In genomic region chr6:105212587-105212986, GRCh38 we compare ENCODE assay signal across 17 cellular contexts. TPM values are rescaled to one million over a fixed set of nuclear protein-coding genes. Genes with fewer than 3 reads are reported as not detected.
DNase-seq lines count a peak whose midpoint lies in the region; ATAC-seq, FAIRE-seq and TF ChIP-seq lines count a peak whose summit lies in the region.
"Had no signal": no experiment of that assay in that cellular context is flagged by ENCODE, and none has a peak within 500 bp of the region (broad histone marks: within the 10 kb centered on the region; RNA-seq: fewer than 3 reads in every experiment).

No MANE protein-coding gene starts in this region.

- H3K9me3 ChIP-seq in K562 (replicated peaks; ENCODE audit: control insufficient read depth, insufficient read depth, low read depth, low read length): no peaks in the 10 kb centered on the region
- H3K9me3 ChIP-seq: upper lobe of left lung had no signal

- no peak overlapping the region for H3K4me2 ChIP-seq in K562 (ENCODE audit: insufficient read depth, low read length)

- no peak for TF ChIP-seq CTCF in K562 (IDR thresholded peaks at IDR 0.05 in 2 of 3, conservative IDR thresholded peaks at IDR 0.05 in 1 of 3; ENCODE audit: insufficient read depth in 2 of 3, low read depth in 1 of 3, low read length in 3 of 3)

- POLR2A ChIA-PET in K562 (lab: Yijun Ruan, JAX): no interaction called here

- no TSS peak for BruUV-seq in K562 (replicated peaks; lab: Mats Ljungman, UMichigan)

- DNase-seq in K562 (ENCODE audit: extremely low read depth in 1 of 4, low spot score in 3 of 4) (no peak), HPDE6-E6E7 (ENCODE audit: extremely low spot score) (no peak), OCI-M1 (lab: John Stamatoyannopoulos, UW) (no peak)
- DNase-seq: amniotic stem cell; DND-41; glutamatergic neuron; mesendoderm; NCI-H1417 treated with DMSO at 0.1 percent for 48 hours; NCI-H510A; right cardiac atrium; stimulated activated CD8-positive, alpha-beta memory T cell treated with anti-CD3 and anti-CD28 coated beads, Interleukin-4, amount 100 ng/mL, for 48 hours; upper lobe of left lung had no signal

- TF ChIP-seq RAD21 in K562 (CRISPR knock-in tag; conservative IDR thresholded peaks at IDR 0.05 in 1 of 2, IDR thresholded peaks at IDR 0.05 in 1 of 2): no peak

- H3K79me2 ChIP-seq in K562 (ENCODE audit: control insufficient read depth, insufficient read depth, low read length): no peaks in the 10 kb centered on the region

- no peaks in the 10 kb centered on the region for H3K9me1 ChIP-seq in K562 (ENCODE audit: control insufficient read depth, insufficient read depth, low read length)

- H3K4me1 ChIP-seq in K562 (replicated peaks in 1 of 2; ENCODE audit: control insufficient read depth in 2 of 2, insufficient read depth in 2 of 2, low read length in 2 of 2): peaks cover 0 to 15% of the 10 kb centered on the region in 2 experiments; a peak in 3 of 5 replicates
- H3K4me1 ChIP-seq: upper lobe of left lung had no signal

- H3K27ac ChIP-seq in K562 (ENCODE audit: extremely low read depth, low read depth, low read length): no peak overlapping the region
- H3K27ac ChIP-seq: upper lobe of left lung had no signal

- CTCF ChIA-PET in K562 (lab: Yijun Ruan, JAX; ENCODE audit: low intra/inter-chr PET ratio): no interaction called here

- no peak overlapping the region for H3K9ac ChIP-seq in K562 (ENCODE audit: insufficient read depth in 1 of 2, low read depth in 2 of 2, low read length in 2 of 2)

- WGBS in K562 (ENCODE audit: insufficient coverage, low coverage, missing lambda C conversion rate): 0% methylated on average over 1 of the region's 1 CpG

- in situ Hi-C loops in K562 (cut with MboI): no loop called here

- FAIRE-seq in K562 (lab: Jason Lieb, UNC): no peak
- FAIRE-seq: islet of Langerhans had no signal

- intact Hi-C loops in K562 (cut with micrococcal nuclease): no loop called here

- H2AFZ ChIP-seq in K562 (ENCODE audit: low read depth, low read length): 0 out of 2 replicates have a peak overlapping the region, but pooled peaks have one; percentile 21

- H4K20me1 ChIP-seq in K562 (replicated peaks; ENCODE audit: control insufficient read depth, insufficient read depth, low read length): no peaks in the 10 kb centered on the region

- ATAC-seq in GM18511 (IDR thresholded peaks at IDR 0.05; ENCODE audit: unreplicated experiment) (peak; percentile 74), GM19467 (IDR thresholded peaks at IDR 0.05; ENCODE audit: unreplicated experiment) (peak; percentile 50), HG02973 (IDR thresholded peaks at IDR 0.05; ENCODE audit: unreplicated experiment) (peak; percentile 69), K562 (no peak), GM18505 (IDR thresholded peaks at IDR 0.05; ENCODE audit: unreplicated experiment) (no peak)
- ATAC-seq: right cardiac atrium had no signal

- H3K36me3 ChIP-seq in K562 (ENCODE audit: control insufficient read depth, insufficient read depth, low read length): no peaks in the 10 kb centered on the region
- H3K36me3 ChIP-seq: upper lobe of left lung had no signal

- H3K27me3 ChIP-seq in K562 (ENCODE audit: control insufficient read depth in 2 of 2, insufficient read depth in 2 of 2, low read length in 2 of 2): peaks cover 0 to 2% of the 10 kb centered on the region in 2 experiments; a peak in 2 of 5 replicates
- H3K27me3 ChIP-seq: upper lobe of left lung had no signal

- H3K4me3 ChIP-seq in K562: no peak overlapping the region
- H3K4me3 ChIP-seq: upper lobe of left lung had no signal

- no peak for TF ChIP-seq POLR2A in K562 (conservative IDR thresholded peaks at IDR 0.05)
- TF ChIP-seq POLR2A in GM18505 (IDR thresholded peaks at IDR 0.05; ENCODE audit: borderline replicate concordance, extremely low read depth, insufficient read depth, insufficient read length): no peak

- TF ChIP-seq EP300 in K562 (IDR thresholded peaks at IDR 0.05; ENCODE audit: low read length): no peak

TF ChIP-seq in K562, 482 proteins besides CTCF, POLR2A, EP300 and RAD21:
- TF ChIP-seq HOXB6 (CRISPR knock-in tag; IDR thresholded peaks at IDR 0.05; ENCODE audit: borderline replicate concordance) (no peak), MED1 (CRISPR knock-in tag; IDR thresholded peaks at IDR 0.05; ENCODE audit: borderline replicate concordance) (no peak), NCOR1 (IDR thresholded peaks at IDR 0.05) (no peak), ARID4B (CRISPR knock-in tag; IDR thresholded peaks at IDR 0.05) (no peak), ZNF696 (CRISPR knock-in tag; conservative IDR thresholded peaks at IDR 0.05) (no peak), SAFB2 (IDR thresholded peaks at IDR 0.05; ENCODE audit: borderline replicate concordance, low read depth, low read length, severe bottlenecking) (no peak), HMGN3 (IDR thresholded peaks at IDR 0.05; ENCODE audit: borderline replicate concordance, extremely low read depth, insufficient read length, low read depth, low read length) (no peak), FOXO4 (CRISPR knock-in tag; IDR thresholded peaks at IDR 0.05) (no peak), GATAD2B (IDR thresholded peaks at IDR 0.05; ENCODE audit: borderline replicate concordance) (no peak), ZNF134 (CRISPR knock-in tag; conservative IDR thresholded peaks at IDR 0.05) (no peak), SRSF7 (optimal IDR thresholded peaks at IDR 0.05; ENCODE audit: low read depth, low read length) (no peak), SNIP1 (IDR thresholded peaks at IDR 0.05; ENCODE audit: low read depth) (no peak), RBFOX2 (IDR thresholded peaks at IDR 0.05; ENCODE audit: low read depth, low read length) (no peak), COPS2 (conservative IDR thresholded peaks at IDR 0.05) (no peak), HNRNPH1 (optimal IDR thresholded peaks at IDR 0.05; ENCODE audit: low read depth, low read length) (no peak), NFE2L1 (tag; IDR thresholded peaks at IDR 0.05; ENCODE audit: borderline replicate concordance, low read depth) (no peak), TEAD1 (CRISPR knock-in tag; IDR thresholded peaks at IDR 0.05) (no peak)

RNA-seq across cellular contexts. Expression of gene POPDC3, which starts 32.8 kb away (rescaled TPM):
- 1.4 and 4.2 TPM in 2 replicates for total RNA-seq in K562 (2011; cell fraction: chromatin; rRNA removed; ENCODE audit: low replicate concordance)
- total RNA-seq in K562 (2011; cell fraction: nucleolus; rRNA removed): 1.7 and 2.3 TPM in 2 replicates
- total RNA-seq in K562 (2011; cell fraction: nucleoplasm; rRNA removed): 3.5 and 5.3 TPM in 2 replicates
- total RNA-seq in K562 (2014; rRNA removed) (5.0 and 6.4 TPM in 2 replicates), K562 (2014; rRNA removed; fragmentation: Illumina TruSeq; extraction: Trizol) (5.6 and 5.9 TPM in 2 replicates), K562 (2015; rRNA removed; fragmentation: Illumina TruSeq; extraction: Trizol) (4.6 and 5.3 TPM in 2 replicates), K562 (2021) (4.0 and 4.8 TPM in 2 replicates)
- polyA plus RNA-seq in K562 (2011; rRNA removed) (1.0 and 11.8 TPM in 2 replicates), K562 (2014; fragmentation: Illumina TruSeq; extraction: Trizol) (10.2 and 11.5 TPM in 2 replicates), K562 (2014; fragmentation: Nextera tagmentation; extraction: Ambion mirVana) (1 to 10 TPM; 4.0 to 5.4 TPM), K562 (2014; rRNA removed) (8.3 TPM in 2 replicates)
- 0.52 and 3.7 TPM in 2 replicates for polyA plus RNA-seq in K562 (2011; cell fraction: cytosol; rRNA removed)
- polyA plus RNA-seq in K562 (2011; cell fraction: nucleus; rRNA removed): 0.31 and 3.0 TPM in 2 replicates
- polyA plus RNA-seq in K562 (2012): 6.1 and 10.2 TPM in 2 replicates
- 0.24 and 4.8 TPM in 2 replicates for polyA minus RNA-seq in K562 (2011; rRNA and poly(A)+ RNA removed)
- 1.2 TPM in 1 of 2 replicates, not detected in the other for polyA minus RNA-seq in K562 (2011; cell fraction: cytosol; rRNA and poly(A)+ RNA removed)
- 0.94 TPM in 1 of 2 replicates, not detected in the other for polyA minus RNA-seq in K562 (2011; cell fraction: nucleus; rRNA and poly(A)+ RNA removed)

Comparison
In these comparisons a context has a peak if more than half of its experiments do, and no peak if none do; other contexts are left out.
1. ATAC-seq: peak in GM18511 (single experiment), GM19467 (single experiment) and HG02973 (single experiment); none in K562 (single experiment) and GM18505 (single experiment).